In genomic region chr7:25621993-25622392, GRCh38 we compare ENCODE assay signal across 24 cellular contexts.
"Had no signal": no experiment of that assay in that cellular context is flagged by ENCODE, and none has a peak within 500 bp of the region (broad histone marks: within the 10 kb centered on the region; RNA-seq: fewer than 3 reads in every experiment).

No MANE protein-coding gene starts in this region.

- H3K4me3 ChIP-seq: coronary artery, heart left ventricle, mucosa of descending colon, neural progenitor cell, pancreas, smooth muscle cell, thyroid gland, upper lobe of left lung, vagina had no signal

- H3K4me2 ChIP-seq: neural progenitor cell, smooth muscle cell had no signal

- FAIRE-seq: endothelial cell of umbilical vein, pancreas had no signal

- H3K4me1 ChIP-seq: neural progenitor cell, pancreas, thyroid gland had no signal

- H3K4me1 Mint-ChIP-seq: endodermal cell had no signal

- H3K9me3 ChIP-seq: heart left ventricle, mucosa of descending colon, pancreas, thyroid gland, upper lobe of left lung, vagina had no signal

- H3K4me3 Mint-ChIP-seq: endodermal cell, neural progenitor cell had no signal

- H3K27ac ChIP-seq: coronary artery, neural progenitor cell, pancreas, thyroid gland, vagina had no signal

- H3K27me3 ChIP-seq: heart left ventricle, neural progenitor cell, pancreas, thyroid gland, upper lobe of left lung, vagina had no signal

- H3K36me3 ChIP-seq: heart left ventricle, neural progenitor cell, pancreas, thyroid gland, upper lobe of left lung, vagina had no signal

- H2AFZ ChIP-seq: neural progenitor cell had no signal

- H3K36me3 Mint-ChIP-seq: neural progenitor cell had no signal

- DNase-seq: effector CD4-positive, alpha-beta T cell; endodermal cell; erythroblast; foreskin melanocyte; heart left ventricle; hippocampal formation; kidney glomerular epithelial cell; mammary epithelial cell; mucosa of descending colon; naive thymus-derived CD8-positive, alpha-beta T cell; nucleus accumbens; pancreas; right cardiac atrium; stimulated activated CD4-positive, alpha-beta T cell treated with anti-CD3 and anti-CD28 coated beads, Interleukin-2, amount 100 ng/mL, for 48 hours; stimulated activated naive CD4-positive, alpha-beta T cell treated with Interleukin-2 at 50 U/mL for 16 hours; thyroid gland; upper lobe of left lung had no signal

- H3K27me3 Mint-ChIP-seq: naive thymus-derived CD8-positive, alpha-beta T cell had no signal

- H3K9ac ChIP-seq: neural progenitor cell had no signal

- H3K9me3 Mint-ChIP-seq: neural progenitor cell had no signal

- H3K27ac Mint-ChIP-seq: endodermal cell, neural progenitor cell, progenitor cell of endocrine pancreas had no signal

- ATAC-seq: heart left ventricle; left lobe of liver; mucosa of descending colon; naive thymus-derived CD8-positive, alpha-beta T cell; pancreas; right cardiac atrium had no signal
